In the genomic region with DNA sequence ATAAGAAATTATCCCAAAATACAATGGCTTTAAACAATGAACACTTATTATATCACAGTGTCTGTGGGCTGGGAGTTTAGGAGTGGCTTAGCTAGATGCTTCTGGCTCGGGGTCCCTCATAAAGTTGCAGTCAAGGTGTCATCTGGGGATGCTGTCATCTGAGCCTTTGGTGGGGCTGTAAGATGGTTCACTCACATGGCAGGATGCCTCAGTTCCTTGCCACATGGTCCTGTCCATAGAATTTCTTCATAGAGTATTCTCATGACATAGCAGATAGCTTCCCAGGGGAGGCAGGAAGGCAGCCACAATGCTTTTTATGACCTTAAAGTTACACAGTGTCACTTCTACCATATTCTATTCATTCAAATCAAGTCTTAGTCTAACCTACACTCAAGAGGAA, we compare ENCODE assay signal across 10 cellular contexts. TPM values are rescaled to one million over a fixed set of nuclear protein-coding genes. Genes with fewer than 3 reads are reported as not detected.
"Had no signal": no experiment of that assay in that cellular context is flagged by ENCODE, and none has a peak within 500 bp of the region (broad histone marks: within the 10 kb centered on the region; RNA-seq: fewer than 3 reads in every experiment).

No MANE protein-coding gene starts in this region.

- H3K27ac ChIP-seq: HL-60 had no signal

- DNase-seq: IMR-90, KBM-7, KG1 had no signal

- FAIRE-seq: HepG2, HTR-8/SVneo, K562 had no signal

- ATAC-seq: HepG2, K562 had no signal

- H3K4me3 ChIP-seq: K562 had no signal

RNA-seq across cellular contexts. Expression of a gene that starts 51.2 kb away (rescaled TPM):
- total RNA-seq: HepG2, HT-29, HT1080, IMR-90, K562 had no signal
- polyA plus RNA-seq: HepG2, IgD-negative memory B cell, IMR-90, K562 had no signal
